In the genomic region with DNA sequence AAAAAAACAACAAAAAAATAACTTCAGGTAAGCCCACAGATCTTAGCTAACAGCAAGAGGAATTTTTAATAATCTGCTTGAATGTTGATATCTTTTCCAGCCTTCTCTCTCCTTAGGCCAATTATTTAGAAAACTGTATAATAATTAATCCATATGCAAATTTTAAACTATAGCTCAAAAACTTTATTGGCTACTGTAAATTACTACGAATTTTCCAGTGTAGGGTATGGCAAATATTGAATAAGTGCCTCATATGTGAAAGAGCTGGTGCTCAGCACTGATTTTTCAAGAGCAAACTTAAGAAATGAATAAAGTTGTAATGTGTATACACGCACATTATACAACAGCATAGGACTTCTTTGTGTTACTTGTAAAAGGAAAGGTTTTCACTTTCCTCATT, we compare ENCODE assay signal across 18 cellular contexts.
DNase-seq lines count a peak whose midpoint lies in the region; ATAC-seq and TF ChIP-seq lines count a peak whose summit lies in the region.
"Had no signal": no experiment of that assay in that cellular context is flagged by ENCODE, and none has a peak within 500 bp of the region (broad histone marks: within the 10 kb centered on the region; RNA-seq: fewer than 3 reads in every experiment).

No MANE protein-coding gene starts in this region.

- peak overlapping the region; percentile 78; the same call in 1 of the 2 replicates for H3K4me3 ChIP-seq in GM12865 (ENCODE audit: low read depth, low read length)
- peak overlapping the region; percentile 59 for H3K4me3 ChIP-seq in iPS-15b (ENCODE audit: low read depth, low read length)
- H3K4me3 ChIP-seq in PC-9: no peak overlapping the region
- H3K4me3 ChIP-seq: gastrocnemius medialis, vagina had no signal

- H3K27ac ChIP-seq in PC-9: no peak overlapping the region
- H3K27ac ChIP-seq: parathyroid adenoma, vagina had no signal

- peak overlapping the region; percentile 52 for H3K4me3 Mint-ChIP-seq in progenitor cell of endocrine pancreas (ENCODE audit: low read depth)
- H3K4me3 Mint-ChIP-seq: CD14-positive monocyte had no signal

- no peak overlapping the region for H3K9ac ChIP-seq in iPS-15b (ENCODE audit: low read depth, low read length)
- H3K9ac ChIP-seq: parathyroid adenoma had no signal

- H3K27me3 Mint-ChIP-seq in progenitor cell of endocrine pancreas: no peaks in the 10 kb centered on the region
- H3K27me3 Mint-ChIP-seq: activated naive CD8-positive, alpha-beta T cell treated with anti-CD3 and anti-CD28 coated beads, Interleukin-2, amount 10 ng/mL, durations not matched to agents 7 days and 5 days had no signal

- no peak for ATAC-seq in GM19035 (IDR thresholded peaks at IDR 0.05; ENCODE audit: unreplicated experiment)
- ATAC-seq: gastrocnemius medialis; stimulated activated naive CD8-positive, alpha-beta T cell treated with anti-CD3 and anti-CD28 coated beads, Interleukin-15, Interleukin-2, amounts not matched to agents 100 U/mL and 50 U/mL, for 24 hours had no signal

- H3K9me3 ChIP-seq in iPS-15b (ENCODE audit: control insufficient read depth, insufficient read depth, low read length) (no peaks in the 10 kb centered on the region), PC-9 (ENCODE audit: insufficient read depth, low read depth) (no peaks in the 10 kb centered on the region)
- H3K9me3 ChIP-seq: gastrocnemius medialis, vagina had no signal

- H3K27ac Mint-ChIP-seq in progenitor cell of endocrine pancreas: no peak overlapping the region
- H3K27ac Mint-ChIP-seq: activated naive CD8-positive, alpha-beta T cell treated with anti-CD3 and anti-CD28 coated beads, Interleukin-2, amount 10 ng/mL, durations not matched to agents 7 days and 5 days had no signal

- DNase-seq in GM12865 (ENCODE audit: low read depth) (no peak), OCI-M1 (lab: John Stamatoyannopoulos, UW) (peak; percentile 46), progenitor cell of endocrine pancreas (ENCODE audit: low spot score, unreplicated experiment) (no peak), GM10248 (ENCODE audit: extremely low spot score) (no peak), PC-9 (no peak)
- DNase-seq: activated CD4-positive, CD25-positive, alpha-beta regulatory T cell; activated naive CD8-positive, alpha-beta T cell treated with anti-CD3 and anti-CD28 coated beads, Interleukin-2, amount 10 ng/mL, durations not matched to agents 7 days and 5 days; cerebellar nuclear complex; gastrocnemius medialis; mesendoderm; NCI-H2029; NCI-H524 treated with DMSO at 0.1 percent for 48 hours; stimulated activated naive CD8-positive, alpha-beta T cell treated with anti-CD3 and anti-CD28 coated beads, Interleukin-15, Interleukin-2, amounts not matched to agents 100 U/mL and 50 U/mL, for 24 hours had no signal

- no peaks in the 10 kb centered on the region for H4K20me1 ChIP-seq in PC-9 (ENCODE audit: insufficient read depth)

- POLR2A ChIA-PET in GM10248 (lab: Yijun Ruan, JAX) (no interaction called here), PC-9 (lab: Charles Lee; ENCODE audit: unreplicated experiment) (no interaction called here)

- H2AFZ ChIP-seq in PC-9: no peak overlapping the region
- H2AFZ ChIP-seq: parathyroid adenoma had no signal

- no TSS peak for BruUV-seq in PC-9 (replicated peaks; lab: Mats Ljungman, UMichigan)

- CTCF ChIA-PET in GM10248 (lab: Yijun Ruan, JAX) (interaction anchor here (0.8 kb wide), 1 partner anchor 975 kb away, joined by 3 read pairs; a partner anchor contains a TSS), PC-9 (lab: Charles Lee) (no interaction called here)

- intact Hi-C loops in PC-9 (cut with micrococcal nuclease; ENCODE audit: unreplicated experiment): no loop called here

- H3K36me3 Mint-ChIP-seq in progenitor cell of endocrine pancreas (ENCODE audit: insufficient read depth): peaks cover 18% of the 10 kb centered on the region
- H3K36me3 Mint-ChIP-seq: CD14-positive monocyte had no signal

- H3K4me1 ChIP-seq in iPS-15b (ENCODE audit: control insufficient read depth, insufficient read depth, low read length): peaks cover 3% of the 10 kb centered on the region
- H3K4me1 ChIP-seq in PC-9 (replicated peaks; ENCODE audit: insufficient read depth): no peaks in the 10 kb centered on the region

- no peaks in the 10 kb centered on the region for H3F3A ChIP-seq in PC-9 (ENCODE audit: insufficient read depth, low read depth)

- H3K36me3 ChIP-seq in iPS-15b (ENCODE audit: control insufficient read depth, insufficient read depth, low read length): no peaks in the 10 kb centered on the region
- no peaks in the 10 kb centered on the region for H3K36me3 ChIP-seq in PC-9 (ENCODE audit: low read depth)
- H3K36me3 ChIP-seq: gastrocnemius medialis, vagina had no signal

- no peak overlapping the region for H3K4me2 ChIP-seq in PC-9

- TF ChIP-seq CTCF in GM12865 (IDR thresholded peaks at IDR 0.05; ENCODE audit: insufficient read depth, low read depth, low read length, missing control alignments) (no peak), progenitor cell of endocrine pancreas (IDR thresholded peaks at IDR 0.05; ENCODE audit: unreplicated experiment) (no peak), GM10248 (IDR thresholded peaks at IDR 0.05; ENCODE audit: control extremely low read depth, extremely low read depth, low read depth, missing control alignments) (no peak), PC-9 (conservative IDR thresholded peaks at IDR 0.05) (no peak)

- no peaks in the 10 kb centered on the region for H3K9me2 ChIP-seq in PC-9 (ENCODE audit: insufficient read depth)

- H3K79me2 ChIP-seq in PC-9 (ENCODE audit: low read depth): no peaks in the 10 kb centered on the region
- H3K79me2 ChIP-seq: parathyroid adenoma had no signal

- peaks cover 35% of the 10 kb centered on the region for H3K4me1 Mint-ChIP-seq in progenitor cell of endocrine pancreas (ENCODE audit: low read depth)

- no peaks in the 10 kb centered on the region for H3K9me3 Mint-ChIP-seq in progenitor cell of endocrine pancreas (ENCODE audit: low read depth)
- H3K9me3 Mint-ChIP-seq: activated naive CD8-positive, alpha-beta T cell treated with anti-CD3 and anti-CD28 coated beads, Interleukin-2, amount 10 ng/mL, durations not matched to agents 7 days and 5 days; CD14-positive monocyte had no signal

- H3K27me3 ChIP-seq in iPS-15b (ENCODE audit: control insufficient read depth, insufficient read depth, low read length) (no peaks in the 10 kb centered on the region), PC-9 (ENCODE audit: insufficient read depth, low read depth) (no peaks in the 10 kb centered on the region)
- H3K27me3 ChIP-seq: gastrocnemius medialis, vagina had no signal
